16 cellular contexts compared by ENCODE assay signal in genomic region chr2:20762945-20763683, GRCh38.
"Had no signal": no experiment of that assay in that cellular context is flagged by ENCODE, and none has a peak within 500 bp of the region (broad histone marks: within the 10 kb centered on the region; RNA-seq: fewer than 3 reads in every experiment).

No MANE protein-coding gene starts in this region.

- ATAC-seq: activated naive CD4-positive, alpha-beta T cell treated with anti-CD3 and anti-CD28 coated beads, Interleukin-2, amount 50 U/mL, for 72 hours; body of pancreas; gastrocnemius medialis; left lung; natural killer cell treated with Interleukin-12 subunit alpha and Interleukin-12 subunit beta and Interleukin-15 and Interleukin-18, amount 100 ng/mL, for 72 hours; psoas muscle; stimulated activated naive CD8-positive, alpha-beta T cell treated with anti-CD3 and anti-CD28 coated beads, Interleukin-15, amount 100 ng/mL, for 72 hours had no signal

- H3K4me1 ChIP-seq: body of pancreas, gastrocnemius medialis, left lung, psoas muscle had no signal

- H3K9me3 ChIP-seq: body of pancreas, gastrocnemius medialis, psoas muscle had no signal

- H3K4me3 ChIP-seq: body of pancreas, gastrocnemius medialis, left lung, psoas muscle had no signal

- DNase-seq: activated CD4-positive, alpha-beta T cell treated with anti-CD3 and anti-CD28 coated beads, Interleukin-2, amount 50 U/mL, for 4 hours; activated T-cell treated with anti-CD3 and anti-CD28 coated beads, Interleukin-2, amount 50 U/mL, for 1 hour; amniotic stem cell; body of pancreas; central memory CD4-positive, alpha-beta T cell; cortex of kidney; effector memory CD4-positive, alpha-beta T cell; gastrocnemius medialis; left lung; occipital lobe; psoas muscle; stimulated activated CD4-positive, alpha-beta T cell treated with anti-CD3 and anti-CD28 coated beads, Interleukin-4, amount 100 ng/mL, for 24 hours; stimulated activated naive CD8-positive, alpha-beta T cell treated with anti-CD3 and anti-CD28 coated beads, Interleukin-15, amount 100 ng/mL, for 72 hours had no signal

- H3K36me3 ChIP-seq: gastrocnemius medialis had no signal

- H3K27ac ChIP-seq: body of pancreas, gastrocnemius medialis, left lung, psoas muscle had no signal

- H3K27me3 ChIP-seq: body of pancreas, gastrocnemius medialis, left lung had no signal

- FAIRE-seq: keratinocyte had no signal
